In genomic region chr2:204315236-204315662, GRCh38 we compare ENCODE assay signal across 15 cellular contexts.
A peak's percentile ranks its signal among the peaks of the same experiment; 100 is the strongest.
DNase-seq lines count a peak whose midpoint lies in the region; ATAC-seq and TF ChIP-seq lines count a peak whose summit lies in the region.
"Had no signal": no experiment of that assay in that cellular context is flagged by ENCODE, and none has a peak within 500 bp of the region (broad histone marks: within the 10 kb centered on the region; RNA-seq: fewer than 3 reads in every experiment).

No MANE protein-coding gene starts in this region.

- peaks cover 21% of the 10 kb centered on the region for H3K27me3 Mint-ChIP-seq in activated T-helper 1 cell treated with anti-CD3 and anti-CD28 coated beads, Interleukin-12 subunit alpha, Interleukin-12 subunit beta, Interleukin-2, Interleukin-4 antibody, amounts not matched to agents 30 ng/mL and 10 ng/mL and 1 ng/mL, durations not matched to agents 14 hours and 24 hours and 36 hours (ENCODE audit: insufficient read depth)

- H3K4ac ChIP-seq in mesendoderm (ENCODE audit: low read depth, low read length): no peak overlapping the region

- no peak overlapping the region for H3K27ac ChIP-seq in mesendoderm (ENCODE audit: low read depth, low read length)
- no peak overlapping the region for H3K27ac ChIP-seq in transverse colon
- H3K27ac ChIP-seq: 22Rv1, epithelial cell of prostate had no signal

- H3K4me1 Mint-ChIP-seq in activated T-helper 1 cell treated with anti-CD3 and anti-CD28 coated beads, Interleukin-12 subunit alpha, Interleukin-12 subunit beta, Interleukin-2, Interleukin-4 antibody, amounts not matched to agents 30 ng/mL and 10 ng/mL and 1 ng/mL, durations not matched to agents 14 hours and 24 hours and 36 hours (ENCODE audit: low read depth): peaks cover 7% of the 10 kb centered on the region
- H3K4me1 Mint-ChIP-seq: activated naive CD4-positive, alpha-beta T cell treated with anti-CD3 and anti-CD28 coated beads, Interleukin-2, amount 50 U/mL, for 24 hours had no signal

- DNase-seq in DMS 273 (lab: John Stamatoyannopoulos, UW; ENCODE audit: unreplicated experiment) (peak; percentile 57), DMS 273 treated with DMSO at 0.1 percent for 48 hours (lab: John Stamatoyannopoulos, UW) (no peak), cerebellar cortex (ENCODE audit: low spot score) (peak; percentile 64), mesendoderm (no peak), transverse colon (peak; percentile 13), NCI-H748 (lab: John Stamatoyannopoulos, UW; ENCODE audit: unreplicated experiment) (no peak)
- no peak for DNase-seq in activated T-helper 1 cell treated with anti-CD3 and anti-CD28 coated beads, Interleukin-12 subunit alpha, Interleukin-12 subunit beta, Interleukin-2, Interleukin-4 antibody, amounts not matched to agents 30 ng/mL and 10 ng/mL and 1 ng/mL, durations not matched to agents 14 hours and 24 hours and 36 hours (ENCODE audit: low spot score)
- DNase-seq: activated CD4-positive, CD25-positive, alpha-beta regulatory T cell; PC-3; stimulated activated CD4-positive, alpha-beta T cell treated with anti-CD3 and anti-CD28 coated beads, Interleukin-2, amount 100 ng/mL, for 24 hours had no signal

- H4K8ac ChIP-seq in mesendoderm (ENCODE audit: low read depth, low read length): no peak overlapping the region

- H4K5ac ChIP-seq in mesendoderm (ENCODE audit: low read length): no peak overlapping the region

- no peaks in the 10 kb centered on the region for H3K9me3 Mint-ChIP-seq in activated T-helper 1 cell treated with anti-CD3 and anti-CD28 coated beads, Interleukin-12 subunit alpha, Interleukin-12 subunit beta, Interleukin-2, Interleukin-4 antibody, amounts not matched to agents 30 ng/mL and 10 ng/mL and 1 ng/mL, durations not matched to agents 14 hours and 24 hours and 36 hours
- H3K9me3 Mint-ChIP-seq: activated naive CD4-positive, alpha-beta T cell treated with anti-CD3 and anti-CD28 coated beads, Interleukin-2, amount 50 U/mL, for 24 hours; memory B cell had no signal

- H3K18ac ChIP-seq in mesendoderm (ENCODE audit: low read length): peak overlapping the region; percentile 62

- H3K9ac ChIP-seq in mesendoderm (ENCODE audit: low read length): no peak overlapping the region

- H3K27ac Mint-ChIP-seq in activated T-helper 1 cell treated with anti-CD3 and anti-CD28 coated beads, Interleukin-12 subunit alpha, Interleukin-12 subunit beta, Interleukin-2, Interleukin-4 antibody, amounts not matched to agents 30 ng/mL and 10 ng/mL and 1 ng/mL, durations not matched to agents 14 hours and 24 hours and 36 hours: no peak overlapping the region
- H3K27ac Mint-ChIP-seq: activated naive CD4-positive, alpha-beta T cell treated with anti-CD3 and anti-CD28 coated beads, Interleukin-2, amount 50 U/mL, for 24 hours; memory B cell had no signal

- TF ChIP-seq CTCF in transverse colon (IDR thresholded peaks at IDR 0.05): no peak

- H3K79me2 ChIP-seq in mesendoderm (ENCODE audit: control insufficient read depth, insufficient read depth, low read length): no peaks in the 10 kb centered on the region

- H2BK120ac ChIP-seq in mesendoderm (ENCODE audit: low read depth, low read length): peak overlapping the region; percentile 4

- no peaks in the 10 kb centered on the region for H3K79me1 ChIP-seq in mesendoderm (ENCODE audit: low read length)

- peak overlapping the region; percentile 28 for H2AK5ac ChIP-seq in mesendoderm (ENCODE audit: low read length)

- H3K4me1 ChIP-seq in mesendoderm (ENCODE audit: control insufficient read depth, low read depth, low read length) (peaks cover 19% of the 10 kb centered on the region), transverse colon (no peaks in the 10 kb centered on the region)

- no peak overlapping the region for H3K23ac ChIP-seq in mesendoderm (ENCODE audit: low read length)

- no peak overlapping the region for H3K4me3 ChIP-seq in mesendoderm (ENCODE audit: low read length)
- no peak overlapping the region for H3K4me3 ChIP-seq in transverse colon

- H3K9me3 ChIP-seq in transverse colon: no peaks in the 10 kb centered on the region

- TF ChIP-seq POLR2A in transverse colon (IDR thresholded peaks at IDR 0.05): no peak

- no peaks in the 10 kb centered on the region for H3K36me3 ChIP-seq in mesendoderm (ENCODE audit: control insufficient read depth, insufficient read depth, low read length)
- H3K36me3 ChIP-seq in transverse colon: no peaks in the 10 kb centered on the region

- WGBS in mesendoderm (ENCODE audit: extremely low coverage, insufficient coverage, low lambda C conversion rate): no CpG with 5 or more reads among the region's 13 CpGs
- WGBS in transverse colon (ENCODE audit: low coverage in 1 of 2), 2 donors: 21 to 34% methylated on average over 5 to 13 of the region's 13 CpGs

- TF ChIP-seq EP300 in transverse colon (IDR thresholded peaks at IDR 0.05; ENCODE audit: low read depth): no peak

- in situ Hi-C loops in transverse colon (cut with MboI; ENCODE audit: low pct_ligation_motif_present in 1 of 4, low pct_unique_long_range_greater_than_20kb in 1 of 4, low sequenced_read_pairs in 3 of 4): loop anchor here in 1 of 4 donors (25.0 kb wide), 1 partner anchor 1622 kb away; no protein-coding TSS in a partner anchor

- no peaks in the 10 kb centered on the region for H3K27me3 ChIP-seq in mesendoderm (ENCODE audit: insufficient read depth, low read length, poor library complexity)
- no peaks in the 10 kb centered on the region for H3K27me3 ChIP-seq in transverse colon

- no peak overlapping the region for H2BK15ac ChIP-seq in mesendoderm (replicated peaks; ENCODE audit: low read depth)

- intact Hi-C loops in transverse colon (cut with DNase I; ENCODE audit: low total_unique reads): no loop called here
- intact Hi-C loops in activated T-helper 1 cell treated with anti-CD3 and anti-CD28 coated beads, Interleukin-12 subunit alpha, Interleukin-12 subunit beta, Interleukin-2, Interleukin-4 antibody, amounts not matched to agents 30 ng/mL and 10 ng/mL and 1 ng/mL, durations not matched to agents 14 hours and 24 hours and 36 hours (cut with micrococcal nuclease): no loop called here

- ATAC-seq in GM19455 (IDR thresholded peaks at IDR 0.05; ENCODE audit: unreplicated experiment): no peak
- ATAC-seq: PC-3 had no signal

- no peak overlapping the region for H3K56ac ChIP-seq in mesendoderm (ENCODE audit: low read length)

- no peak overlapping the region for H2BK5ac ChIP-seq in mesendoderm (ENCODE audit: low read length)

- H3K4me3 Mint-ChIP-seq in activated T-helper 1 cell treated with anti-CD3 and anti-CD28 coated beads, Interleukin-12 subunit alpha, Interleukin-12 subunit beta, Interleukin-2, Interleukin-4 antibody, amounts not matched to agents 30 ng/mL and 10 ng/mL and 1 ng/mL, durations not matched to agents 14 hours and 24 hours and 36 hours: no peak overlapping the region
- H3K4me3 Mint-ChIP-seq: activated naive CD4-positive, alpha-beta T cell treated with anti-CD3 and anti-CD28 coated beads, Interleukin-2, amount 50 U/mL, for 24 hours; memory B cell had no signal

- H3K36me3 Mint-ChIP-seq in activated T-helper 1 cell treated with anti-CD3 and anti-CD28 coated beads, Interleukin-12 subunit alpha, Interleukin-12 subunit beta, Interleukin-2, Interleukin-4 antibody, amounts not matched to agents 30 ng/mL and 10 ng/mL and 1 ng/mL, durations not matched to agents 14 hours and 24 hours and 36 hours (ENCODE audit: low read depth): no peaks in the 10 kb centered on the region
- H3K36me3 Mint-ChIP-seq: activated naive CD4-positive, alpha-beta T cell treated with anti-CD3 and anti-CD28 coated beads, Interleukin-2, amount 50 U/mL, for 24 hours; memory B cell had no signal

- H3K4me2 ChIP-seq in mesendoderm (ENCODE audit: low read length): no peak overlapping the region

Comparison
In these comparisons a context has a peak if more than half of its experiments do, and no peak if none do; other contexts are left out.
1. DNase-seq: peak in DMS 273 (single experiment), cerebellar cortex (single experiment) and transverse colon (single experiment); none in DMS 273 treated with DMSO at 0.1 percent for 48 hours (single experiment), mesendoderm (single experiment), activated T-helper 1 cell treated with anti-CD3 and anti-CD28 coated beads, Interleukin-12 subunit alpha, Interleukin-12 subunit beta, Interleukin-2, Interleukin-4 antibody, amounts not matched to agents 30 ng/mL and 10 ng/mL and 1 ng/mL, durations not matched to agents 14 hours and 24 hours and 36 hours (single experiment) and NCI-H748 (single experiment).